ENCODE assay signal across 19 cellular contexts in genomic region chr10:3716093-3716492, GRCh38.
DNase-seq lines count a peak whose midpoint lies in the region; ATAC-seq and TF ChIP-seq lines count a peak whose summit lies in the region.
"Had no signal": no experiment of that assay in that cellular context is flagged by ENCODE, and none has a peak within 500 bp of the region (broad histone marks: within the 10 kb centered on the region; RNA-seq: fewer than 3 reads in every experiment).

No MANE protein-coding gene starts in this region.

- H3K27ac ChIP-seq in PC-3 (ENCODE audit: low read length) (no peak overlapping the region), mammary epithelial cell (ENCODE audit: insufficient read depth, low read depth, low read length) (no peak overlapping the region), esophagus muscularis mucosa (replicated peaks in 1 of 4) (no peak overlapping the region), sigmoid colon (no peak overlapping the region)

- H3K9ac ChIP-seq in PC-3 (ENCODE audit: low read length) (no peak overlapping the region), mammary epithelial cell (ENCODE audit: insufficient read depth, low read length) (no peak overlapping the region)

- BruUV-seq in PC-3 (replicated peaks; lab: Mats Ljungman, UMichigan) (no TSS peak), mammary epithelial cell (replicated peaks; lab: Mats Ljungman, UMichigan) (no TSS peak)

- H3K36me3 ChIP-seq in PC-3 (ENCODE audit: low read depth, low read length) (no peaks in the 10 kb centered on the region), mammary epithelial cell (ENCODE audit: insufficient read depth, low read length) (no peaks in the 10 kb centered on the region), esophagus muscularis mucosa (no peaks in the 10 kb centered on the region), sigmoid colon (no peaks in the 10 kb centered on the region)

- no peaks in the 10 kb centered on the region for H3K9me3 ChIP-seq in PC-3 (ENCODE audit: low read length)
- H3K9me3 ChIP-seq in mammary epithelial cell (replicated peaks; ENCODE audit: insufficient read depth, low read length) = no peaks in the 10 kb centered on the region
- peaks cover 0 to 11% (median 2%) of the 10 kb centered on the region in 4 donors for H3K9me3 ChIP-seq in esophagus muscularis mucosa
- peaks cover 0 to 2% (median 1%) of the 10 kb centered on the region in 4 donors for H3K9me3 ChIP-seq in sigmoid colon

- no peak overlapping the region for H2AFZ ChIP-seq in PC-3 (ENCODE audit: low read length)
- no peak overlapping the region for H2AFZ ChIP-seq in mammary epithelial cell (ENCODE audit: low read depth, low read length)

- H4K20me1 ChIP-seq in PC-3 (ENCODE audit: low read length) (no peaks in the 10 kb centered on the region), mammary epithelial cell (ENCODE audit: insufficient read depth, low read length) (no peaks in the 10 kb centered on the region)

- H3F3A ChIP-seq in PC-3 (ENCODE audit: low read length, unreplicated experiment) = no peaks in the 10 kb centered on the region

- TF ChIP-seq POLR2A in esophagus muscularis mucosa (IDR thresholded peaks at IDR 0.05; ENCODE audit: low read depth) (no peak), sigmoid colon (IDR thresholded peaks at IDR 0.05) (no peak)

- DNase-seq in PC-3 (peak; percentile 35), mammary epithelial cell (peak; percentile 72), esophagus muscularis mucosa (ENCODE audit: extremely low spot score) (peak; percentile 70), non-pigmented ciliary epithelial cell (ENCODE audit: low read depth) (peak; percentile 36), hippocampal formation (lab: John Stamatoyannopoulos, UW) (no peak), sigmoid colon (no peak), NCI-H2171 (lab: John Stamatoyannopoulos, UW) (no peak)
- DNase-seq: C1 segment of cervical spinal cord, DND-41, H9, NCI-H1092 treated with DMSO at 0.1 percent for 48 hours, NCI-H146, NCI-H2081, NCI-H510A, NCI-H774, RPMI8226, SHP77 treated with DMSO at 0.1 percent for 48 hours had no signal

- H3K79me2 ChIP-seq in PC-3 (ENCODE audit: low read length) = no peaks in the 10 kb centered on the region
- H3K79me2 ChIP-seq in mammary epithelial cell (ENCODE audit: insufficient read depth, low read length) = no peaks in the 10 kb centered on the region

- H3K4me1 ChIP-seq in PC-3 (ENCODE audit: insufficient read depth, low read length) = peaks cover 6% of the 10 kb centered on the region; the same call in 1 of the 2 replicates
- no peaks in the 10 kb centered on the region for H3K4me1 ChIP-seq in mammary epithelial cell (ENCODE audit: insufficient read depth, low read length)
- peaks cover 0 to 14% (median 11%) of the 10 kb centered on the region in 4 donors for H3K4me1 ChIP-seq in esophagus muscularis mucosa
- no peaks in the 10 kb centered on the region for H3K4me1 ChIP-seq in sigmoid colon

- H3K4me2 ChIP-seq in PC-3 (ENCODE audit: low read length) (no peak overlapping the region), mammary epithelial cell (ENCODE audit: insufficient read depth, low read depth, low read length) (no peak overlapping the region)

- in situ Hi-C loops in mammary epithelial cell (cut with MboI; ENCODE audit: low sequenced_read_pairs in 2 of 2) = no loop called here

- intact Hi-C loops in PC-3 (cut with micrococcal nuclease) = no loop called here
- intact Hi-C loops in mammary epithelial cell (cut with micrococcal nuclease) = no loop called here
- intact Hi-C loops in esophagus muscularis mucosa (cut with DNase I) = no loop called here
- intact Hi-C loops in sigmoid colon (cut with DNase I) = no loop called here

- ATAC-seq in PC-3 (peak; percentile 62), GM18861 (IDR thresholded peaks at IDR 0.05; ENCODE audit: unreplicated experiment) (no peak)
- ATAC-seq: SK-N-SH treated with all-trans-retinoic acid at 6 μM for 48 hours had no signal

- H3K9me2 ChIP-seq in PC-3 (replicated peaks; ENCODE audit: low read length) = no peaks in the 10 kb centered on the region

- H3K4me3 ChIP-seq in PC-3 (ENCODE audit: low read length) (no peak overlapping the region), mammary epithelial cell (replicated peaks in 1 of 3; ENCODE audit: insufficient read depth in 1 of 3, low read depth in 2 of 3, low read length in 3 of 3) (no peak overlapping the region), esophagus muscularis mucosa (no peak overlapping the region), sigmoid colon (no peak overlapping the region)

- H3K27me3 ChIP-seq in PC-3 (ENCODE audit: low read length) (no peaks in the 10 kb centered on the region), mammary epithelial cell (ENCODE audit: insufficient read depth, low read length) (no peaks in the 10 kb centered on the region), esophagus muscularis mucosa (no peaks in the 10 kb centered on the region), sigmoid colon (no peaks in the 10 kb centered on the region)

- TF ChIP-seq CTCF in PC-3 (conservative IDR thresholded peaks at IDR 0.05; ENCODE audit: low read depth, low read length) (no peak), mammary epithelial cell (conservative IDR thresholded peaks at IDR 0.05 in 1 of 2, IDR thresholded peaks at IDR 0.05 in 1 of 2; ENCODE audit: extremely low read depth in 1 of 2, insufficient read depth in 1 of 2, low read depth in 1 of 2, low read length in 2 of 2) (no peak), esophagus muscularis mucosa (IDR thresholded peaks at IDR 0.05) (no peak), sigmoid colon (IDR thresholded peaks at IDR 0.05) (no peak)

- CTCF ChIA-PET in PC-3 (lab: Charles Lee) = no interaction called here
- CTCF ChIA-PET in mammary epithelial cell (lab: Charles Lee; ENCODE audit: low non-redundant PET) = no interaction called here

- dilution Hi-C loops in mammary epithelial cell (cut with HindIII; ENCODE audit: low sequenced_read_pairs) = no loop called here

- no peak for TF ChIP-seq EP300 in esophagus muscularis mucosa (IDR thresholded peaks at IDR 0.05)
- no peak for TF ChIP-seq EP300 in sigmoid colon (IDR thresholded peaks at IDR 0.05)

- 77% methylated on average over 8 of the region's 9 CpGs for WGBS in mammary epithelial cell (ENCODE audit: low coverage, missing lambda C conversion rate)
- WGBS in esophagus muscularis mucosa = 74% methylated on average over 9 of the region's 9 CpGs
- WGBS in sigmoid colon, 2 donors = 88 to 90% methylated on average over 9 of the region's 9 CpGs

- POLR2A ChIA-PET in PC-3 (lab: Charles Lee; ENCODE audit: unreplicated experiment) = no interaction called here

Comparison
In these comparisons a context has a peak if more than half of its experiments do, and no peak if none do; other contexts are left out.
1. DNase-seq: peak in PC-3 (single experiment), mammary epithelial cell (single experiment), esophagus muscularis mucosa (single experiment) and non-pigmented ciliary epithelial cell (single experiment); none in hippocampal formation (0 of 2), sigmoid colon (single experiment) and NCI-H2171 (single experiment).